Comparison of ENCODE assay signal across 1 cellular context in genomic region chr3:53880396-53881345, GRCh38.
TF ChIP-seq lines count a peak whose summit lies in the region.

No MANE protein-coding gene starts in this region.

TF ChIP-seq in WTC11, 78 proteins besides CTCF, POLR2A, EP300 and RAD21 (continued from another document):
- TF ChIP-seq, protein P1, sequence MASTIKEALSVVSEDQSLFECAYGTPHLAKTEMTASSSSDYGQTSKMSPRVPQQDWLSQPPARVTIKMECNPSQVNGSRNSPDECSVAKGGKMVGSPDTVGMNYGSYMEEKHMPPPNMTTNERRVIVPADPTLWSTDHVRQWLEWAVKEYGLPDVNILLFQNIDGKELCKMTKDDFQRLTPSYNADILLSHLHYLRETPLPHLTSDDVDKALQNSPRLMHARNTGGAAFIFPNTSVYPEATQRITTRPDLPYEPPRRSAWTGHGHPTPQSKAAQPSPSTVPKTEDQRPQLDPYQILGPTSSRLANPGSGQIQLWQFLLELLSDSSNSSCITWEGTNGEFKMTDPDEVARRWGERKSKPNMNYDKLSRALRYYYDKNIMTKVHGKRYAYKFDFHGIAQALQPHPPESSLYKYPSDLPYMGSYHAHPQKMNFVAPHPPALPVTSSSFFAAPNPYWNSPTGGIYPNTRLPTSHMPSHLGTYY (CRISPR knock-in tag; IDR thresholded peaks at IDR 0.05) = no peak
- TF ChIP-seq PRRX2 (CRISPR knock-in tag; IDR thresholded peaks at IDR 0.05) (no peak), ARID4B (CRISPR knock-in tag; IDR thresholded peaks at IDR 0.05; ENCODE audit: borderline replicate concordance) (no peak), ZNF416 (CRISPR knock-in tag; IDR thresholded peaks at IDR 0.05) (no peak), EMX1 (CRISPR knock-in tag; IDR thresholded peaks at IDR 0.05) (no peak), SMAD3 (CRISPR knock-in tag; IDR thresholded peaks at IDR 0.05; ENCODE audit: borderline replicate concordance) (no peak), GTF2I (CRISPR knock-in tag; conservative IDR thresholded peaks at IDR 0.05) (no peak), FOXP1 (CRISPR knock-in tag; IDR thresholded peaks at IDR 0.05; ENCODE audit: borderline replicate concordance) (no peak)
- TF ChIP-seq, protein P2, sequence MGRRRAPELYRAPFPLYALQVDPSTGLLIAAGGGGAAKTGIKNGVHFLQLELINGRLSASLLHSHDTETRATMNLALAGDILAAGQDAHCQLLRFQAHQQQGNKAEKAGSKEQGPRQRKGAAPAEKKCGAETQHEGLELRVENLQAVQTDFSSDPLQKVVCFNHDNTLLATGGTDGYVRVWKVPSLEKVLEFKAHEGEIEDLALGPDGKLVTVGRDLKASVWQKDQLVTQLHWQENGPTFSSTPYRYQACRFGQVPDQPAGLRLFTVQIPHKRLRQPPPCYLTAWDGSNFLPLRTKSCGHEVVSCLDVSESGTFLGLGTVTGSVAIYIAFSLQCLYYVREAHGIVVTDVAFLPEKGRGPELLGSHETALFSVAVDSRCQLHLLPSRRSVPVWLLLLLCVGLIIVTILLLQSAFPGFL (CRISPR knock-in tag; IDR thresholded peaks at IDR 0.05; ENCODE audit: borderline replicate concordance) = no peak
